Comparison of ENCODE assay signal across 9 cellular contexts in the genomic region with DNA sequence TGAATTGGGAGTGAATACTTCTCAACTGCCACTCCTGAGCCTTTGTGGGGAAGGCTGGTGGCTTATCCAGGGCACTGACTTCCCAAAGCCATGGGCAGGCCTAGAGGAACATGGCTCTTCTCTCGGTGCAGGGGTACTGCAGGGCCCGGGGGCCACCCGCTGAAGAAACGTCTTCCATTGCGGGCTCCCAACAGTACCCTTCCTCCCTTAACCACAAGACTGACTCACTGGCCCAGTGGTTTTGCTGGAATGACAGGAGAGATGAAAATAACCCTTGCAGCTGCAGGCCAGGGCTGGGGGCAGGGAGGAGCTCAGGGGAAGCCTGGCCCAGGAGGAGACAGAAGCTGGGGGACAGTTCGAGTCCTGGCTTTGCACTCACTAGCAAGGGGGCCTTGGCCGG. TPM values are rescaled to one million over a fixed set of nuclear protein-coding genes. Genes with fewer than 3 reads are reported as not detected.
A peak's percentile ranks its signal among the peaks of the same experiment; 100 is the strongest.
DNase-seq lines count a peak whose midpoint lies in the region; FAIRE-seq and TF ChIP-seq lines count a peak whose summit lies in the region.
"Had no signal": no experiment of that assay in that cellular context is flagged by ENCODE, and none has a peak within 500 bp of the region (broad histone marks: within the 10 kb centered on the region; RNA-seq: fewer than 3 reads in every experiment).

No MANE protein-coding gene starts in this region.

- no peaks in the 10 kb centered on the region for H3K9me3 ChIP-seq in endothelial cell of umbilical vein (replicated peaks; ENCODE audit: control insufficient read depth, insufficient read depth, low read length)

- no peak for TF ChIP-seq CTCF in endothelial cell of umbilical vein (IDR thresholded peaks at IDR 0.05; ENCODE audit: extremely low read depth in 1 of 2, insufficient read depth in 1 of 2, low read depth in 1 of 2, low read length in 2 of 2)

- peak; percentile 50 for DNase-seq in H54 (ENCODE audit: insufficient read length, low spot score)
- peak; percentile 64 for DNase-seq in SIG-M5 (lab: John Stamatoyannopoulos, UW)
- peak; percentile 67 for DNase-seq in endothelial cell of umbilical vein (ENCODE audit: low read depth, low spot score)
- DNase-seq in H7: no peak
- no peak for DNase-seq in HEK293T (ENCODE audit: extremely low spot score)
- DNase-seq in NCI-H1092 (lab: John Stamatoyannopoulos, UW): no peak
- DNase-seq in retina: no peak

- POLR2A ChIA-PET in endothelial cell of umbilical vein (lab: Charles Lee) (interaction anchor here (0.6 to 2.0 kb wide), 6 partner anchors 80 to 139 kb away, joined by 3 to 7 read pairs (median 4); partner anchors contain the start of gene MYH9), HEK293T (lab: Yijun Ruan, JAX) (no interaction called here)

- TF ChIP-seq POLR2A in H54 (IDR thresholded peaks at IDR 0.05; ENCODE audit: low read depth, low read length) (no peak), endothelial cell of umbilical vein (IDR thresholded peaks at IDR 0.05; ENCODE audit: low read depth, low read length) (no peak)

- H3K36me3 ChIP-seq in endothelial cell of umbilical vein (ENCODE audit: control insufficient read depth in 2 of 2, extremely low read depth in 1 of 2, insufficient read depth in 2 of 2, low read length in 2 of 2) (peaks cover 0 to 4% of the 10 kb centered on the region in 2 experiments), H7 (replicated peaks; ENCODE audit: control insufficient read depth, insufficient read depth, low read length) (peaks cover 5% of the 10 kb centered on the region)

- no TSS peak for BruUV-seq in endothelial cell of umbilical vein (replicated peaks; lab: Mats Ljungman, UMichigan)

- H3K9ac ChIP-seq in endothelial cell of umbilical vein (replicated peaks; ENCODE audit: extremely low read depth, insufficient read depth, low read length): peak overlapping the region; percentile 26

- no peak for FAIRE-seq in H54 (lab: Jason Lieb, UNC)
- peak; percentile 96 for FAIRE-seq in endothelial cell of umbilical vein (lab: Jason Lieb, UNC)
- FAIRE-seq: colon had no signal

- peaks cover 5% of the 10 kb centered on the region for H3K79me2 ChIP-seq in endothelial cell of umbilical vein (ENCODE audit: control insufficient read depth, insufficient read depth, low read length)

- H3K4me3 ChIP-seq in endothelial cell of umbilical vein (replicated peaks in 1 of 3; ENCODE audit: insufficient read depth in 1 of 3, low read depth in 1 of 3, low read length in 3 of 3) (no peak overlapping the region), skin epidermis (no peak overlapping the region), H7 (ENCODE audit: insufficient read depth, low read depth, low read length) (no peak overlapping the region)

- no peak overlapping the region for H3K4me2 ChIP-seq in endothelial cell of umbilical vein (ENCODE audit: insufficient read depth, low read length)

- peak overlapping the region; percentile 91 for H3K27ac ChIP-seq in endothelial cell of umbilical vein (ENCODE audit: insufficient read depth, low read depth, low read length)
- peak overlapping the region in 19 of 21 experiments; percentile 22 to 85 (median 73) for H3K27ac ChIP-seq in skin epidermis

- no peak overlapping the region for H2AFZ ChIP-seq in endothelial cell of umbilical vein (ENCODE audit: low read depth, low read length)

- dilution Hi-C loops in endothelial cell of umbilical vein (cut with MboI; ENCODE audit: extremely low pct_ligation_motif_present, low sequenced_read_pairs): no loop called here

- H3K9me1 ChIP-seq in endothelial cell of umbilical vein (replicated peaks; ENCODE audit: control insufficient read depth, extremely low read depth, insufficient read depth, low read length): no peaks in the 10 kb centered on the region

- CTCF ChIA-PET in endothelial cell of umbilical vein (lab: Charles Lee) (interaction anchor here (1.0 to 5.3 kb wide), 6 partner anchors 80 to 167 kb away, joined by 3 to 68 read pairs (median 21); partner anchors contain the start of gene MYH9), HEK293T (lab: Yijun Ruan, JAX) (no interaction called here)

- no peaks in the 10 kb centered on the region for H4K20me1 ChIP-seq in endothelial cell of umbilical vein (replicated peaks; ENCODE audit: control insufficient read depth, extremely low read depth, insufficient read depth, low read length)

- H3K27me3 ChIP-seq in endothelial cell of umbilical vein (ENCODE audit: control insufficient read depth in 2 of 2, insufficient read depth in 2 of 2, low read length in 2 of 2) (no peaks in the 10 kb centered on the region), H7 (ENCODE audit: control insufficient read depth, insufficient read depth, low read length) (no peaks in the 10 kb centered on the region)

- peaks cover 59% of the 10 kb centered on the region for H3K4me1 ChIP-seq in endothelial cell of umbilical vein (ENCODE audit: control insufficient read depth, extremely low read depth, insufficient read depth, low read length)

- intact Hi-C loops in endothelial cell of umbilical vein (cut with micrococcal nuclease): loop anchor here (5.0 kb wide), 1 partner anchor 101 kb away; no protein-coding TSS in a partner anchor

TF ChIP-seq in endothelial cell of umbilical vein, 7 proteins besides CTCF, POLR2A, EP300 and RAD21:
- TF ChIP-seq JUN (IDR thresholded peaks at IDR 0.05; ENCODE audit: borderline replicate concordance, insufficient read depth, insufficient read length, low read depth): peak; percentile 52
- TF ChIP-seq FOS (IDR thresholded peaks at IDR 0.05; ENCODE audit: borderline replicate concordance, insufficient read depth, low read length): peak; percentile 91
- TF ChIP-seq EZH2 (IDR thresholded peaks at IDR 0.05; ENCODE audit: borderline replicate concordance, low read depth, low read length, severe bottlenecking): no peak
- TF ChIP-seq POLR2AphosphoS5 (IDR thresholded peaks at IDR 0.05; ENCODE audit: insufficient read depth, low read depth, low read length): peak; percentile 70
- no peak for TF ChIP-seq MYC (IDR thresholded peaks at IDR 0.05; ENCODE audit: low read depth, low read length)
TF ChIP-seq in endothelial cell of umbilical vein: peak in this region for 3.

TF ChIP-seq in HEK293T, 16 proteins besides CTCF, POLR2A, EP300 and RAD21:
- TF ChIP-seq HDGF (IDR thresholded peaks at IDR 0.05; ENCODE audit: borderline replicate concordance) (no peak), FOXA1 (IDR thresholded peaks at IDR 0.05) (no peak), FOXK2 (IDR thresholded peaks at IDR 0.05) (no peak), LEF1 (IDR thresholded peaks at IDR 0.05; ENCODE audit: borderline replicate concordance) (no peak)

RNA-seq across cellular contexts. Expression of gene TXN2, which starts 13.5 kb away (rescaled TPM):
- total RNA-seq in endothelial cell of umbilical vein: 74.3 and 75.9 TPM in 2 replicates
- polyA plus RNA-seq in endothelial cell of umbilical vein: 170 and 183 TPM in 2 replicates
- polyA plus RNA-seq in endothelial cell of umbilical vein (2011; cell fraction: cytosol; rRNA removed): 181 and 197 TPM in 2 replicates
- 82.5 and 86.4 TPM in 2 replicates for polyA plus RNA-seq in endothelial cell of umbilical vein (2011; cell fraction: nucleus; rRNA removed)
- polyA plus RNA-seq in endothelial cell of umbilical vein (2012): 79.8 and 82.4 TPM in 2 replicates
- polyA minus RNA-seq in endothelial cell of umbilical vein: 110 and 124 TPM in 2 replicates
- 37.8 TPM for polyA minus RNA-seq in endothelial cell of umbilical vein (2011; cell fraction: cytosol; rRNA and poly(A)+ RNA removed)
- polyA minus RNA-seq in endothelial cell of umbilical vein (2011; cell fraction: nucleus; rRNA and poly(A)+ RNA removed): 11.5 and 12.4 TPM in 2 replicates
- 22.4 and 29.8 TPM in 2 replicates for total RNA-seq in H7 (2014; rRNA removed; shearing (Covaris generic))

RNA-seq across cellular contexts. Expression of gene FOXRED2, which starts 38.9 kb away (rescaled TPM):
- total RNA-seq in endothelial cell of umbilical vein: 14.0 and 20.4 TPM in 2 replicates
- polyA plus RNA-seq in endothelial cell of umbilical vein: 8.0 and 8.4 TPM in 2 replicates
- polyA plus RNA-seq in endothelial cell of umbilical vein (2011; cell fraction: cytosol; rRNA removed): 6.3 and 6.5 TPM in 2 replicates
- polyA plus RNA-seq in endothelial cell of umbilical vein (2011; cell fraction: nucleus; rRNA removed): 4.6 and 4.8 TPM in 2 replicates
- 10.8 and 12.5 TPM in 2 replicates for polyA plus RNA-seq in endothelial cell of umbilical vein (2012)
- 8.4 and 9.0 TPM in 2 replicates for polyA minus RNA-seq in endothelial cell of umbilical vein
- polyA minus RNA-seq in endothelial cell of umbilical vein (2011; cell fraction: cytosol; rRNA and poly(A)+ RNA removed): 13.6 TPM
- polyA minus RNA-seq in endothelial cell of umbilical vein (2011; cell fraction: nucleus; rRNA and poly(A)+ RNA removed): 3.6 TPM in 2 replicates
- total RNA-seq in H7 (2014; rRNA removed; shearing (Covaris generic)): 12.5 and 18.3 TPM in 2 replicates

Comparison
In these comparisons a context has a peak if more than half of its experiments do, and no peak if none do; other contexts are left out.
1. DNase-seq: peak in H54 (single experiment), SIG-M5 (single experiment) and endothelial cell of umbilical vein (single experiment); none in H7 (single experiment), HEK293T (single experiment), NCI-H1092 (single experiment) and retina (single experiment).